In genomic region chr3:47260605-47261004, GRCh38 we compare ENCODE assay signal across 16 cellular contexts.
"Had no signal": no experiment of that assay in that cellular context is flagged by ENCODE, and none has a peak within 500 bp of the region (broad histone marks: within the 10 kb centered on the region; RNA-seq: fewer than 3 reads in every experiment).

No MANE protein-coding gene starts in this region.

- H3K4me3 ChIP-seq: ovary, psoas muscle, right atrium auricular region, thyroid gland had no signal

- H3K27ac ChIP-seq: neutrophil, ovary, psoas muscle, right atrium auricular region had no signal

- H3K27me3 ChIP-seq: neutrophil, ovary, right atrium auricular region, thyroid gland had no signal

- H3K9me3 ChIP-seq: neutrophil, ovary, psoas muscle, right atrium auricular region, thyroid gland had no signal

- H3K4me1 ChIP-seq: psoas muscle, right atrium auricular region had no signal

- H3K36me3 ChIP-seq: neutrophil, ovary, right atrium auricular region, thyroid gland had no signal

- ATAC-seq: activated CD4-positive, CD25-positive, alpha-beta regulatory T cell treated with anti-CD3 and anti-CD28 coated beads, Interleukin-2, amount 50 U/mL, for 24 hours; activated T-cell treated with anti-CD3 and anti-CD28 coated beads, Interleukin-2, amount 50 U/mL, for 72 hours; left lobe of liver; psoas muscle had no signal

- DNase-seq: activated CD4-positive, alpha-beta memory T cell treated with anti-CD3 and anti-CD28 coated beads, Interleukin-2, amount 10 ng/mL, durations not matched to agents 7 days and 5 days; activated CD4-positive, alpha-beta T cell treated with anti-CD3 and anti-CD28 coated beads, Interleukin-2, amount 10 ng/mL, durations not matched to agents 24 days and 14 days; activated effector memory CD4-positive, alpha-beta T cell treated with Interleukin-2 at 50 U/mL for 16 hours; activated naive CD4-positive, alpha-beta T cell treated with anti-CD3 and anti-CD28 coated beads for 36 hours; activated T-cell treated with anti-CD3 and anti-CD28 coated beads, Interleukin-2, amount 50 U/mL, for 72 hours; amygdala; effector CD4-positive, alpha-beta T cell; psoas muscle; stimulated activated CD4-positive, alpha-beta T cell treated with anti-CD3 and anti-CD28 coated beads, Interleukin-12 subunit alpha, Interleukin-12 subunit beta, amount 100 ng/mL, for 4 hours; substantia nigra; thyroid gland had no signal
